Comparison of ENCODE assay signal across 8 cellular contexts in genomic region chr13:95644611-95645052, GRCh38. TPM values are rescaled to one million over a fixed set of nuclear protein-coding genes. Genes with fewer than 3 reads are reported as not detected.
DNase-seq lines count a peak whose midpoint lies in the region; ATAC-seq and TF ChIP-seq lines count a peak whose summit lies in the region.

TSS of gene DZIP1 (minus strand) at chr13:95644706. CDS start at chr13:95642029, 2,677 bp downstream.

- CTCF ChIA-PET in PC-3 (lab: Charles Lee), result no interaction called here

- TF ChIP-seq CTCF in AG09309 (IDR thresholded peaks at IDR 0.05; ENCODE audit: control insufficient read depth, insufficient read depth, low read depth, low read length, missing control alignments) (no peak), PC-3 (conservative IDR thresholded peaks at IDR 0.05; ENCODE audit: low read depth, low read length) (no peak), cardiac fibroblast (IDR thresholded peaks at IDR 0.05; ENCODE audit: low read depth, low read length) (no peak), sigmoid colon (IDR thresholded peaks at IDR 0.05) (no peak)

- intact Hi-C loops in PC-3 (cut with micrococcal nuclease) (no loop called here), sigmoid colon (cut with DNase I) (no loop called here)

- DNase-seq in AG09309 (ENCODE audit: low read depth) (peak; percentile 41), PC-3 (peak; percentile 40), cardiac fibroblast (ENCODE audit: low read depth in 2 of 2) (peak; percentile 87 to 91), sigmoid colon (peak; percentile 94)

- H3K4me1 ChIP-seq in PC-3 (ENCODE audit: insufficient read depth, low read length) (peaks cover 7% of the 10 kb centered on the region), iPS-20b (ENCODE audit: insufficient read depth, low read length) (peaks cover 11% of the 10 kb centered on the region), sigmoid colon (peaks cover 0 to 38% (median 23%) of the 10 kb centered on the region in 4 donors)

- no TSS peak for BruUV-seq in PC-3 (replicated peaks; lab: Mats Ljungman, UMichigan)

- TF ChIP-seq POLR2A in GM18505 (IDR thresholded peaks at IDR 0.05; ENCODE audit: borderline replicate concordance, extremely low read depth, insufficient read depth, insufficient read length) (no peak), sigmoid colon (IDR thresholded peaks at IDR 0.05) (no peak)

- peak within 1 kb of the TSS; percentile 97 for H2AFZ ChIP-seq in PC-3 (ENCODE audit: low read length)

- H3K36me3 ChIP-seq in PC-3 (ENCODE audit: low read depth, low read length) (no peaks in the 10 kb centered on the region), iPS-20b (ENCODE audit: insufficient read depth, low read depth, low read length) (peaks cover 13% of the 10 kb centered on the region; the same call in 1 of the 2 replicates), sigmoid colon (no peaks in the 10 kb centered on the region)

- H3K27ac ChIP-seq in PC-3 (ENCODE audit: low read length) (no peak within 1 kb of the TSS), iPS-20b (ENCODE audit: low read length) (no peak within 1 kb of the TSS), sigmoid colon (peak within 1 kb of the TSS; percentile 73 to 88 (median 84))

- H3F3A ChIP-seq in PC-3 (ENCODE audit: low read length, unreplicated experiment), result no peaks in the 10 kb centered on the region

- H3K9me2 ChIP-seq in PC-3 (replicated peaks; ENCODE audit: low read length), result no peaks in the 10 kb centered on the region

- no peak within 1 kb of the TSS for H3K9ac ChIP-seq in PC-3 (ENCODE audit: low read length)
- H3K9ac ChIP-seq in iPS-20b (ENCODE audit: low read depth, low read length), result peak within 1 kb of the TSS; percentile 79

- H4K20me1 ChIP-seq in PC-3 (ENCODE audit: low read length), result no peaks in the 10 kb centered on the region

- H3K27me3 ChIP-seq in PC-3 (ENCODE audit: low read length) (no peaks in the 10 kb centered on the region), iPS-20b (ENCODE audit: insufficient read depth, low read length) (peaks cover 16% of the 10 kb centered on the region; the same call in 1 of the 2 replicates), sigmoid colon (peaks cover 0 to 4% (median 3%) of the 10 kb centered on the region in 3 donors)

- H3K4me3 ChIP-seq in AG09309 (ENCODE audit: control insufficient read depth, low read depth, low read length) (peak within 1 kb of the TSS; percentile 50), PC-3 (ENCODE audit: low read length) (peak within 1 kb of the TSS; percentile 70), cardiac fibroblast (replicated peaks in 1 of 2; ENCODE audit: low read depth in 2 of 2, low read length in 2 of 2) (peak within 1 kb of the TSS; percentile 73 to 75), iPS-20b (ENCODE audit: low read length) (peak within 1 kb of the TSS; percentile 92), sigmoid colon (peak within 1 kb of the TSS; percentile 57 to 80 (median 64))

- POLR2A ChIA-PET in PC-3 (lab: Charles Lee; ENCODE audit: unreplicated experiment), result no interaction called here

- no peak for TF ChIP-seq EP300 in sigmoid colon (IDR thresholded peaks at IDR 0.05)

- WGBS in sigmoid colon, 2 donors, result 4 to 6% methylated on average over 30 of the region's 30 CpGs

- peak within 1 kb of the TSS; percentile 89 for H3K4me2 ChIP-seq in PC-3 (ENCODE audit: low read length)

- H3K9me3 ChIP-seq in PC-3 (ENCODE audit: low read length) (no peaks in the 10 kb centered on the region), iPS-20b (ENCODE audit: insufficient read depth, low read depth, low read length) (no peaks in the 10 kb centered on the region), sigmoid colon (no peaks in the 10 kb centered on the region)

- ATAC-seq in GM18505 (IDR thresholded peaks at IDR 0.05; ENCODE audit: unreplicated experiment) (peak; percentile 77), HG03442 (IDR thresholded peaks at IDR 0.05; ENCODE audit: unreplicated experiment) (peak; percentile 81), PC-3 (peak; percentile 77), HG03439 (IDR thresholded peaks at IDR 0.05; ENCODE audit: unreplicated experiment) (no peak)

- H3K79me2 ChIP-seq in PC-3 (ENCODE audit: low read length), result no peaks in the 10 kb centered on the region

RNA-seq across cellular contexts. Expression of gene DZIP1, which starts in this region (rescaled TPM):
- 1.8 and 3.5 TPM in 2 replicates for total RNA-seq in PC-3 (2014; rRNA removed)
- 10 to 100 TPM; 17.5 to 41.8 (median 29.2) TPM for total RNA-seq in sigmoid colon
- 1 to 10 TPM; 1.8 to 3.7 (median 3.6) TPM for polyA plus RNA-seq in sigmoid colon

Comparison
In these comparisons a context has a peak if more than half of its experiments do, and no peak if none do; other contexts are left out.
1. DNase-seq: peak in every context shown above with its lines; median percentile 94 in sigmoid colon; 89 in cardiac fibroblast; 41 in AG09309; 40 in PC-3.
2. H3K27ac ChIP-seq: peak in sigmoid colon (4 of 4); none in PC-3 (single experiment) and iPS-20b (single experiment).
3. Peak in every context shown above with its lines, with median percentiles within 50 percentile points of each other: H3K4me3 ChIP-seq.